In the genomic region with DNA sequence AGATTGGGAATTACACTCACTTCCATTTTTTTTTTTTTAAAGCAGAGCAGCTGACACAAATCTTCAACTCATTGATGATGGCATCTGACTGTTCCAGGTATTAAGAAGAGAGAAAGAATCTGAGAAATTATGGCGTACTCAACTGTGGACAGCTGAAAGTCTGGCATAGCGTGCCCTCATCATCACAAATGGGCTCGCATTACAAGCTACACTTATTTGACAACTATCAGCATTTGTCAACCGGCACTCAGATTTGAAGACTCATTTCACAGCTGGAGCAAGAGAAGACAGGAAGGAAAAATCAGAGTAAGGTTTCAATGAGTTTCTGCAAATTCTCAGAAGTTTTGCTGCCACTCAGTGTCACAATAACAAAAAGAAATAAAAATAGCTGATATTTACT, we compare ENCODE assay signal across 7 cellular contexts.
"Had no signal": no experiment of that assay in that cellular context is flagged by ENCODE, and none has a peak within 500 bp of the region (broad histone marks: within the 10 kb centered on the region; RNA-seq: fewer than 3 reads in every experiment).

No MANE protein-coding gene starts in this region.

- H3K9me3 Mint-ChIP-seq: HFFc6 had no signal

- H3K27ac Mint-ChIP-seq: HFFc6 had no signal

- H3K27ac ChIP-seq: GM23248 had no signal

- H3K36me3 ChIP-seq: HAP-1 had no signal

- H3K4me3 ChIP-seq: GM23248, HAP-1 had no signal

- H3K9me3 ChIP-seq: HAP-1 had no signal

- H3K4me3 Mint-ChIP-seq: HFFc6 had no signal

- ATAC-seq: HCT116 had no signal

- DNase-seq: GM23248, GOT3, H7, HFFc6, IMR-90 had no signal
